In genomic region chr21:39690454-39690853, GRCh38 we compare ENCODE assay signal across 28 cellular contexts. TPM values are rescaled to one million over a fixed set of nuclear protein-coding genes. Genes with fewer than 3 reads are reported as not detected.
"Had no signal": no experiment of that assay in that cellular context is flagged by ENCODE, and none has a peak within 500 bp of the region (broad histone marks: within the 10 kb centered on the region; RNA-seq: fewer than 3 reads in every experiment).

No MANE protein-coding gene starts in this region.

- ATAC-seq: activated T-cell treated with anti-CD3 and anti-CD28 coated beads, Interleukin-2, amount 50 U/mL, for 4 hours had no signal

- H3K27ac ChIP-seq: Peyer's patch, RWPE1, SJCRH30 had no signal

- H3K9me3 ChIP-seq: Peyer's patch, SJCRH30 had no signal

- H3K27me3 ChIP-seq: Peyer's patch, SJCRH30 had no signal

- H3K4me1 ChIP-seq: SJCRH30 had no signal

- H3K4me1 Mint-ChIP-seq: activated B cell treated with CpG ODN at 0.5 μM for 24 hours; activated CD4-positive, alpha-beta T cell treated with anti-CD3 and anti-CD28 coated beads, Interleukin-2, amount 10 ng/mL, durations not matched to agents 7 days and 5 days; central memory CD8-positive, alpha-beta T cell had no signal

- H3K27ac Mint-ChIP-seq: activated B cell treated with CpG ODN at 0.5 μM for 24 hours; activated CD4-positive, alpha-beta memory T cell treated with anti-CD3 and anti-CD28 coated beads for 36 hours; activated CD4-positive, alpha-beta T cell treated with anti-CD3 and anti-CD28 coated beads, Interleukin-2, amount 10 ng/mL, durations not matched to agents 7 days and 5 days; activated naive CD4-positive, alpha-beta T cell treated with anti-CD3 and anti-CD28 coated beads for 36 hours; activated naive CD8-positive, alpha-beta T cell; brain; T-helper 1 cell treated with Interleukin-12 subunit alpha and Interleukin-12 subunit beta and Interleukin-4 antibody, amounts not matched to agents 30 μg/mL and 1 μg/mL, for 36 hours had no signal

- H3K9me3 Mint-ChIP-seq: activated CD4-positive, alpha-beta memory T cell treated with anti-CD3 and anti-CD28 coated beads for 36 hours; activated CD4-positive, alpha-beta T cell treated with anti-CD3 and anti-CD28 coated beads, Interleukin-2, amount 10 ng/mL, durations not matched to agents 7 days and 5 days; activated naive CD4-positive, alpha-beta T cell treated with anti-CD3 and anti-CD28 coated beads for 36 hours; activated T-cell treated with anti-CD3 and anti-CD28 coated beads, Interleukin-2, amount 50 U/mL, for 4 hours; T-helper 1 cell treated with Interleukin-12 subunit alpha and Interleukin-12 subunit beta and Interleukin-4 antibody, amounts not matched to agents 30 μg/mL and 1 μg/mL, for 36 hours had no signal

- H3K4me3 Mint-ChIP-seq: activated B cell treated with CpG ODN at 0.5 μM for 24 hours; activated CD4-positive, alpha-beta memory T cell treated with anti-CD3 and anti-CD28 coated beads for 36 hours; activated CD4-positive, alpha-beta T cell treated with anti-CD3 and anti-CD28 coated beads, Interleukin-2, amount 10 ng/mL, durations not matched to agents 7 days and 5 days; activated naive CD4-positive, alpha-beta T cell treated with anti-CD3 and anti-CD28 coated beads for 36 hours; activated naive CD8-positive, alpha-beta T cell; activated T-cell treated with anti-CD3 and anti-CD28 coated beads, Interleukin-2, amount 50 U/mL, for 4 hours; brain; central memory CD8-positive, alpha-beta T cell; T-helper 1 cell treated with Interleukin-12 subunit alpha and Interleukin-12 subunit beta and Interleukin-4 antibody, amounts not matched to agents 30 μg/mL and 1 μg/mL, for 36 hours had no signal

- H3K4me3 ChIP-seq: Peyer's patch, SJCRH30 had no signal

- H3K27me3 Mint-ChIP-seq: activated B cell treated with CpG ODN at 0.5 μM for 24 hours; activated CD4-positive, alpha-beta memory T cell treated with anti-CD3 and anti-CD28 coated beads for 36 hours; activated CD4-positive, alpha-beta T cell treated with anti-CD3 and anti-CD28 coated beads, Interleukin-2, amount 10 ng/mL, durations not matched to agents 7 days and 5 days; brain; central memory CD8-positive, alpha-beta T cell had no signal

- H3K36me3 Mint-ChIP-seq: activated CD4-positive, alpha-beta memory T cell treated with anti-CD3 and anti-CD28 coated beads for 36 hours; activated naive CD8-positive, alpha-beta T cell; brain had no signal

- DNase-seq: activated B cell treated with CpG ODN at 0.5 μM for 24 hours; activated CD4-positive, alpha-beta memory T cell treated with anti-CD3 and anti-CD28 coated beads for 36 hours; activated CD4-positive, alpha-beta T cell treated with anti-CD3 and anti-CD28 coated beads, Interleukin-2, amount 10 ng/mL, durations not matched to agents 7 days and 5 days; activated CD8-positive, alpha-beta memory T cell treated with anti-CD3 and anti-CD28 coated beads for 24 hours; activated effector memory CD4-positive, alpha-beta T cell treated with anti-CD3 and anti-CD28 coated beads, Interleukin-2, amount 50 U/mL, for 16 hours; activated naive CD4-positive, alpha-beta T cell treated with anti-CD3 and anti-CD28 coated beads for 36 hours; activated T-cell treated with anti-CD3 and anti-CD28 coated beads, Interleukin-2, amount 50 U/mL, for 4 hours; amygdala; Kasumi-1; NCI-H1092; NCI-H1417; NCI-H1930; NCI-H2107; NCI-H2171 treated with DMSO at 0.1 percent for 48 hours; NCI-H226; NCI-H526; NCI-H774; NK-92 treated with Interleukin-12 subunit alpha and Interleukin-12 subunit beta, amount 100 ng/mL, for 24 hours; Peyer's patch; Right ventricle myocardium superior; SJCRH30 had no signal

RNA-seq across cellular contexts. Expression of gene IGSF5, which starts 54.5 kb away (rescaled TPM):
- total RNA-seq: activated B cell treated with CpG ODN at 0.5 μM for 24 hours; activated CD4-positive, alpha-beta memory T cell treated with anti-CD3 and anti-CD28 coated beads for 36 hours; activated CD4-positive, alpha-beta T cell treated with anti-CD3 and anti-CD28 coated beads, Interleukin-2, amount 10 ng/mL, durations not matched to agents 7 days and 5 days; activated naive CD4-positive, alpha-beta T cell treated with anti-CD3 and anti-CD28 coated beads for 36 hours; activated T-cell treated with anti-CD3 and anti-CD28 coated beads, Interleukin-2, amount 50 U/mL, for 4 hours; M059J; NCI-H460; Peyer's patch had no signal
